ENCODE assay signal across 1 cellular context in the genomic region with DNA sequence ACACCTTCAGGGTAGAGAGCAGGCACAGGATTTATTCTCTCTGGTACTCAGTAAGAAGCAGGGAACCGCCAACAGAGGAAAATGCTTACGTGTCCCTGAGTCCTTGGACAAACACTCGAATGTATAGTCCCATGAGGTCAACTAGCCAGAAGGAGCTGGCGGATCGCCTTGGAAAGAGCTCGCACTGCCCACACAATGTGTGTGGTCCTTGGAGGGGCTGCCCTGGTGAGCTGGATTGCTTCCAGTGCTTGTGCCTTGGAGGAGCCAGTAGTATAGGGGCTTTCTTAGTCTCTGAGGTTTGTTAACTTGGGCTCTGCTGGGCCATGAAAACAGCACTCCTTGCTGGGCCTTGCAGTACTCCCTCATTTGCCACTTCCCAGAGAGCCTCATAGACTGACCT.
TF ChIP-seq lines count a peak whose summit lies in the region.

No MANE protein-coding gene starts in this region.

TF ChIP-seq in H1, 55 proteins besides CTCF, POLR2A, EP300 and RAD21:
- TF ChIP-seq SUZ12 (IDR thresholded peaks at IDR 0.05; ENCODE audit: low read length), result no peak
- no peak for TF ChIP-seq SAP30 (IDR thresholded peaks at IDR 0.05; ENCODE audit: insufficient read depth, insufficient replicate concordance, low read length)
- no peak for TF ChIP-seq CREB1 (IDR thresholded peaks at IDR 0.05)
